In the genomic region with DNA sequence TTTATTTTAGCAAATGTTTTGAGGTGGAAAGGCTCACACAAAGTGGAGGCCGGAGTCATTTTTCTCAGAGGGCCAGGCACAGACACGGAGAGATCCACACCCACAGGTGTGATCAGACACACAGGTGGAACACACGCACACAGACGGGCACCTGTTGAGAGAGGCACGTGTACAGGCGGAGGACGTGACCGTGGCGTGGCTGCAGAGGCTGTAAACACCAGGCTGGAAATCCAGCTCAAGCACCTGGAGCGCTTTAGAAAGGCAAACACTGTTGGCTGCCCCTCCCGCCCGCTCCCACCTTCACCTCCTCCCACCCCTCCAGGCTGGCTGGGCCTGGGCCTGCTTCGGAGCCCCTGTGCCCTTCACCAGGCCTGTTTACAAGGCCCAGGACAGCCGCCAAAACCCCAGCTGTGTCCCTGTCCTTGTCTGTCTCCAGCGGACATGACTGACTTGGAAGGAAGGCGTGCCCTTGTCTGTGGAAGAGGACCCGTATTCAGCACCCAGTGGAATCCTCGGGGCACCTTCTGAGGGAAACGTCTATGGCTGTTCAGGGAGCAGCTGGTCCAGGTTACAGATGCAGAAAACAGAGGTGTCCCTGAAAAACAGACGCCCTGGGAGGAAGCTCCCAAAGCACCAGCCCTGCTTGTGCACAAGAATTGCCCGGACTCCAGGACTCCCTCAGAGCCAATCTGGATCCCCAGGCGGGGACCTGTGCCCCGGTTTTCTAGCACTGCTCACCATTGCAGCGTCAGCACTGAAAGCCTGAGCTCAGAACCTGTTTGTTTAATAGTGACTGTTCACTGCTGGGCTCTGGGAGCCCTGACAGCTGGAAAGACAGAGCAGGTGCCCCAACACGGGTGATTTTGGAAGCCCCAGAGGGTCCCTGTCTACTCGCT, we compare ENCODE assay signal across 1 cellular context.
TF ChIP-seq lines count a peak whose summit lies in the region.

No MANE protein-coding gene starts in this region.

TF ChIP-seq in HepG2, 621 proteins besides CTCF, POLR2A, EP300 and RAD21 (continued from another document and continues in another):
- TF ChIP-seq, protein P1, sequence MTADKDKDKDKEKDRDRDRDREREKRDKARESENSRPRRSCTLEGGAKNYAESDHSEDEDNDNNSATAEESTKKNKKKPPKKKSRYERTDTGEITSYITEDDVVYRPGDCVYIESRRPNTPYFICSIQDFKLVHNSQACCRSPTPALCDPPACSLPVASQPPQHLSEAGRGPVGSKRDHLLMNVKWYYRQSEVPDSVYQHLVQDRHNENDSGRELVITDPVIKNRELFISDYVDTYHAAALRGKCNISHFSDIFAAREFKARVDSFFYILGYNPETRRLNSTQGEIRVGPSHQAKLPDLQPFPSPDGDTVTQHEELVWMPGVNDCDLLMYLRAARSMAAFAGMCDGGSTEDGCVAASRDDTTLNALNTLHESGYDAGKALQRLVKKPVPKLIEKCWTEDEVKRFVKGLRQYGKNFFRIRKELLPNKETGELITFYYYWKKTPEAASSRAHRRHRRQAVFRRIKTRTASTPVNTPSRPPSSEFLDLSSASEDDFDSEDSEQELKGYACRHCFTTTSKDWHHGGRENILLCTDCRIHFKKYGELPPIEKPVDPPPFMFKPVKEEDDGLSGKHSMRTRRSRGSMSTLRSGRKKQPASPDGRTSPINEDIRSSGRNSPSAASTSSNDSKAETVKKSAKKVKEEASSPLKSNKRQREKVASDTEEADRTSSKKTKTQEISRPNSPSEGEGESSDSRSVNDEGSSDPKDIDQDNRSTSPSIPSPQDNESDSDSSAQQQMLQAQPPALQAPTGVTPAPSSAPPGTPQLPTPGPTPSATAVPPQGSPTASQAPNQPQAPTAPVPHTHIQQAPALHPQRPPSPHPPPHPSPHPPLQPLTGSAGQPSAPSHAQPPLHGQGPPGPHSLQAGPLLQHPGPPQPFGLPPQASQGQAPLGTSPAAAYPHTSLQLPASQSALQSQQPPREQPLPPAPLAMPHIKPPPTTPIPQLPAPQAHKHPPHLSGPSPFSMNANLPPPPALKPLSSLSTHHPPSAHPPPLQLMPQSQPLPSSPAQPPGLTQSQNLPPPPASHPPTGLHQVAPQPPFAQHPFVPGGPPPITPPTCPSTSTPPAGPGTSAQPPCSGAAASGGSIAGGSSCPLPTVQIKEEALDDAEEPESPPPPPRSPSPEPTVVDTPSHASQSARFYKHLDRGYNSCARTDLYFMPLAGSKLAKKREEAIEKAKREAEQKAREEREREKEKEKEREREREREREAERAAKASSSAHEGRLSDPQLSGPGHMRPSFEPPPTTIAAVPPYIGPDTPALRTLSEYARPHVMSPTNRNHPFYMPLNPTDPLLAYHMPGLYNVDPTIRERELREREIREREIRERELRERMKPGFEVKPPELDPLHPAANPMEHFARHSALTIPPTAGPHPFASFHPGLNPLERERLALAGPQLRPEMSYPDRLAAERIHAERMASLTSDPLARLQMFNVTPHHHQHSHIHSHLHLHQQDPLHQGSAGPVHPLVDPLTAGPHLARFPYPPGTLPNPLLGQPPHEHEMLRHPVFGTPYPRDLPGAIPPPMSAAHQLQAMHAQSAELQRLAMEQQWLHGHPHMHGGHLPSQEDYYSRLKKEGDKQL (CRISPR knock-in tag; IDR thresholded peaks at IDR 0.05; ENCODE audit: low read depth) = no peak
- TF ChIP-seq ZNF253 (CRISPR knock-in tag; IDR thresholded peaks at IDR 0.05; ENCODE audit: borderline replicate concordance) (0 out of 2 replicates have a peak, but pooled peaks have one; percentile 54), CREB1 (IDR thresholded peaks at IDR 0.05) (no peak), CREB1 (CRISPR knock-in tag; IDR thresholded peaks at IDR 0.05) (no peak), SNAPC2 (CRISPR knock-in tag; IDR thresholded peaks at IDR 0.05) (no peak; the same call in 1 of the 2 replicates), RORA (CRISPR knock-in tag; IDR thresholded peaks at IDR 0.05) (no peak), SATB2 (CRISPR knock-in tag; IDR thresholded peaks at IDR 0.05) (peak; percentile 66; the same call in 1 of the 2 replicates), NBN (conservative IDR thresholded peaks at IDR 0.05) (no peak), ZNF75D (CRISPR knock-in tag; IDR thresholded peaks at IDR 0.05; ENCODE audit: borderline replicate concordance) (no peak), ZNF577 (CRISPR knock-in tag; IDR thresholded peaks at IDR 0.05; ENCODE audit: borderline replicate concordance, low read depth) (no peak), DNMT1 (CRISPR knock-in tag; IDR thresholded peaks at IDR 0.05) (no peak), ZNF20 (CRISPR knock-in tag; IDR thresholded peaks at IDR 0.05) (no peak; the same call in 1 of the 2 replicates), RFX3 (CRISPR knock-in tag; IDR thresholded peaks at IDR 0.05) (no peak), CCAR2 (optimal IDR thresholded peaks at IDR 0.05; ENCODE audit: low read depth, low read length) (no peak), ZSCAN22 (CRISPR knock-in tag; IDR thresholded peaks at IDR 0.05) (no peak), NFIC (IDR thresholded peaks at IDR 0.05; ENCODE audit: low read length) (no peak), ZNF674 (CRISPR knock-in tag; IDR thresholded peaks at IDR 0.05; ENCODE audit: low read depth) (0 out of 2 replicates have a peak, but pooled peaks have one; percentile 62), NR2F2 (IDR thresholded peaks at IDR 0.05; ENCODE audit: borderline replicate concordance, low read depth) (no peak), SP2 (CRISPR knock-in tag; IDR thresholded peaks at IDR 0.05) (no peak; the same call in 1 of the 2 replicates), ZNF317 (CRISPR knock-in tag; IDR thresholded peaks at IDR 0.05) (no peak), ZNF501 (CRISPR knock-in tag; IDR thresholded peaks at IDR 0.05) (no peak; the same call in 1 of the 2 replicates), XRCC5 (optimal IDR thresholded peaks at IDR 0.05; ENCODE audit: low read length) (peak; percentile 8), MAF1 (CRISPR knock-in tag; IDR thresholded peaks at IDR 0.05; ENCODE audit: borderline replicate concordance) (no peak), THAP11 (CRISPR knock-in tag; IDR thresholded peaks at IDR 0.05) (no peak), HOXD1 (CRISPR knock-in tag; IDR thresholded peaks at IDR 0.05) (0 out of 2 replicates have a peak, but pooled peaks have one; percentile 16), ZFAT (CRISPR knock-in tag; conservative IDR thresholded peaks at IDR 0.05) (no peak)
- TF ChIP-seq, protein P2, sequence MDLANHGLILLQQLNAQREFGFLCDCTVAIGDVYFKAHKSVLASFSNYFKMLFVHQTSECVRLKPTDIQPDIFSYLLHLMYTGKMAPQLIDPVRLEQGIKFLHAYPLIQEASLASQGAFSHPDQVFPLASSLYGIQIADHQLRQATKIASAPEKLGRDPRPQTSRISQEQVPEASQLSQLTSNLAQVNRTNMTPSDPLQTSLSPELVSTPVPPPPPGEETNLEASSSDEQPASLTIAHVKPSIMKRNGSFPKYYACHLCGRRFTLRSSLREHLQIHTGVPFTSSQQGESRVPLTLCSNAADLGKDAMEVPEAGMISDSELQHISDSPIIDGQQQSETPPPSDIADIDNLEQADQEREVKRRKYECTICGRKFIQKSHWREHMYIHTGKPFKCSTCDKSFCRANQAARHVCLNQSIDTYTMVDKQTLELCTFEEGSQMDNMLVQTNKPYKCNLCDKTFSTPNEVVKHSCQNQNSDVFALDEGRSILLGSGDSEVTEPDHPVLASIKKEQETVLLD (CRISPR knock-in tag; IDR thresholded peaks at IDR 0.05; ENCODE audit: low read depth) = 0 out of 2 replicates have a peak, but pooled peaks have one; percentile 54
- TF ChIP-seq, protein P3, sequence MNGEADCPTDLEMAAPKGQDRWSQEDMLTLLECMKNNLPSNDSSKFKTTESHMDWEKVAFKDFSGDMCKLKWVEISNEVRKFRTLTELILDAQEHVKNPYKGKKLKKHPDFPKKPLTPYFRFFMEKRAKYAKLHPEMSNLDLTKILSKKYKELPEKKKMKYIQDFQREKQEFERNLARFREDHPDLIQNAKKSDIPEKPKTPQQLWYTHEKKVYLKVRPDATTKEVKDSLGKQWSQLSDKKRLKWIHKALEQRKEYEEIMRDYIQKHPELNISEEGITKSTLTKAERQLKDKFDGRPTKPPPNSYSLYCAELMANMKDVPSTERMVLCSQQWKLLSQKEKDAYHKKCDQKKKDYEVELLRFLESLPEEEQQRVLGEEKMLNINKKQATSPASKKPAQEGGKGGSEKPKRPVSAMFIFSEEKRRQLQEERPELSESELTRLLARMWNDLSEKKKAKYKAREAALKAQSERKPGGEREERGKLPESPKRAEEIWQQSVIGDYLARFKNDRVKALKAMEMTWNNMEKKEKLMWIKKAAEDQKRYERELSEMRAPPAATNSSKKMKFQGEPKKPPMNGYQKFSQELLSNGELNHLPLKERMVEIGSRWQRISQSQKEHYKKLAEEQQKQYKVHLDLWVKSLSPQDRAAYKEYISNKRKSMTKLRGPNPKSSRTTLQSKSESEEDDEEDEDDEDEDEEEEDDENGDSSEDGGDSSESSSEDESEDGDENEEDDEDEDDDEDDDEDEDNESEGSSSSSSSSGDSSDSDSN (CRISPR knock-in tag; IDR thresholded peaks at IDR 0.05) = peak; percentile 58
- TF ChIP-seq, protein P4, sequence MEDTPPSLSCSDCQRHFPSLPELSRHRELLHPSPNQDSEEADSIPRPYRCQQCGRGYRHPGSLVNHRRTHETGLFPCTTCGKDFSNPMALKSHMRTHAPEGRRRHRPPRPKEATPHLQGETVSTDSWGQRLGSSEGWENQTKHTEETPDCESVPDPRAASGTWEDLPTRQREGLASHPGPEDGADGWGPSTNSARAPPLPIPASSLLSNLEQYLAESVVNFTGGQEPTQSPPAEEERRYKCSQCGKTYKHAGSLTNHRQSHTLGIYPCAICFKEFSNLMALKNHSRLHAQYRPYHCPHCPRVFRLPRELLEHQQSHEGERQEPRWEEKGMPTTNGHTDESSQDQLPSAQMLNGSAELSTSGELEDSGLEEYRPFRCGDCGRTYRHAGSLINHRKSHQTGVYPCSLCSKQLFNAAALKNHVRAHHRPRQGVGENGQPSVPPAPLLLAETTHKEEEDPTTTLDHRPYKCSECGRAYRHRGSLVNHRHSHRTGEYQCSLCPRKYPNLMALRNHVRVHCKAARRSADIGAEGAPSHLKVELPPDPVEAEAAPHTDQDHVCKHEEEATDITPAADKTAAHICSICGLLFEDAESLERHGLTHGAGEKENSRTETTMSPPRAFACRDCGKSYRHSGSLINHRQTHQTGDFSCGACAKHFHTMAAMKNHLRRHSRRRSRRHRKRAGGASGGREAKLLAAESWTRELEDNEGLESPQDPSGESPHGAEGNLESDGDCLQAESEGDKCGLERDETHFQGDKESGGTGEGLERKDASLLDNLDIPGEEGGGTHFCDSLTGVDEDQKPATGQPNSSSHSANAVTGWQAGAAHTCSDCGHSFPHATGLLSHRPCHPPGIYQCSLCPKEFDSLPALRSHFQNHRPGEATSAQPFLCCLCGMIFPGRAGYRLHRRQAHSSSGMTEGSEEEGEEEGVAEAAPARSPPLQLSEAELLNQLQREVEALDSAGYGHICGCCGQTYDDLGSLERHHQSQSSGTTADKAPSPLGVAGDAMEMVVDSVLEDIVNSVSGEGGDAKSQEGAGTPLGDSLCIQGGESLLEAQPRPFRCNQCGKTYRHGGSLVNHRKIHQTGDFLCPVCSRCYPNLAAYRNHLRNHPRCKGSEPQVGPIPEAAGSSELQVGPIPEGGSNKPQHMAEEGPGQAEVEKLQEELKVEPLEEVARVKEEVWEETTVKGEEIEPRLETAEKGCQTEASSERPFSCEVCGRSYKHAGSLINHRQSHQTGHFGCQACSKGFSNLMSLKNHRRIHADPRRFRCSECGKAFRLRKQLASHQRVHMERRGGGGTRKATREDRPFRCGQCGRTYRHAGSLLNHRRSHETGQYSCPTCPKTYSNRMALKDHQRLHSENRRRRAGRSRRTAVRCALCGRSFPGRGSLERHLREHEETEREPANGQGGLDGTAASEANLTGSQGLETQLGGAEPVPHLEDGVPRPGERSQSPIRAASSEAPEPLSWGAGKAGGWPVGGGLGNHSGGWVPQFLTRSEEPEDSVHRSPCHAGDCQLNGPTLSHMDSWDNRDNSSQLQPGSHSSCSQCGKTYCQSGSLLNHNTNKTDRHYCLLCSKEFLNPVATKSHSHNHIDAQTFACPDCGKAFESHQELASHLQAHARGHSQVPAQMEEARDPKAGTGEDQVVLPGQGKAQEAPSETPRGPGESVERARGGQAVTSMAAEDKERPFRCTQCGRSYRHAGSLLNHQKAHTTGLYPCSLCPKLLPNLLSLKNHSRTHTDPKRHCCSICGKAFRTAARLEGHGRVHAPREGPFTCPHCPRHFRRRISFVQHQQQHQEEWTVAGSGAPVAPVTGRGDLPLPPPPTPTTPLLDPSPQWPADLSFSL (CRISPR knock-in tag; IDR thresholded peaks at IDR 0.05) = no peak
- TF ChIP-seq, protein P5, sequence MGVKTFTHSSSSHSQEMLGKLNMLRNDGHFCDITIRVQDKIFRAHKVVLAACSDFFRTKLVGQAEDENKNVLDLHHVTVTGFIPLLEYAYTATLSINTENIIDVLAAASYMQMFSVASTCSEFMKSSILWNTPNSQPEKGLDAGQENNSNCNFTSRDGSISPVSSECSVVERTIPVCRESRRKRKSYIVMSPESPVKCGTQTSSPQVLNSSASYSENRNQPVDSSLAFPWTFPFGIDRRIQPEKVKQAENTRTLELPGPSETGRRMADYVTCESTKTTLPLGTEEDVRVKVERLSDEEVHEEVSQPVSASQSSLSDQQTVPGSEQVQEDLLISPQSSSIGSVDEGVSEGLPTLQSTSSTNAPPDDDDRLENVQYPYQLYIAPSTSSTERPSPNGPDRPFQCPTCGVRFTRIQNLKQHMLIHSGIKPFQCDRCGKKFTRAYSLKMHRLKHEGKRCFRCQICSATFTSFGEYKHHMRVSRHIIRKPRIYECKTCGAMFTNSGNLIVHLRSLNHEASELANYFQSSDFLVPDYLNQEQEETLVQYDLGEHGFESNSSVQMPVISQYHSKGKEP (CRISPR knock-in tag; IDR thresholded peaks at IDR 0.05) = peak; percentile 19; the same call in 1 of the 2 replicates
- TF ChIP-seq, protein P6, sequence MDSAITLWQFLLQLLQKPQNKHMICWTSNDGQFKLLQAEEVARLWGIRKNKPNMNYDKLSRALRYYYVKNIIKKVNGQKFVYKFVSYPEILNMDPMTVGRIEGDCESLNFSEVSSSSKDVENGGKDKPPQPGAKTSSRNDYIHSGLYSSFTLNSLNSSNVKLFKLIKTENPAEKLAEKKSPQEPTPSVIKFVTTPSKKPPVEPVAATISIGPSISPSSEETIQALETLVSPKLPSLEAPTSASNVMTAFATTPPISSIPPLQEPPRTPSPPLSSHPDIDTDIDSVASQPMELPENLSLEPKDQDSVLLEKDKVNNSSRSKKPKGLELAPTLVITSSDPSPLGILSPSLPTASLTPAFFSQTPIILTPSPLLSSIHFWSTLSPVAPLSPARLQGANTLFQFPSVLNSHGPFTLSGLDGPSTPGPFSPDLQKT (CRISPR knock-in tag; IDR thresholded peaks at IDR 0.05; ENCODE audit: borderline replicate concordance) = 0 out of 2 replicates have a peak, but pooled peaks have one; percentile 38
- TF ChIP-seq, protein P7, sequence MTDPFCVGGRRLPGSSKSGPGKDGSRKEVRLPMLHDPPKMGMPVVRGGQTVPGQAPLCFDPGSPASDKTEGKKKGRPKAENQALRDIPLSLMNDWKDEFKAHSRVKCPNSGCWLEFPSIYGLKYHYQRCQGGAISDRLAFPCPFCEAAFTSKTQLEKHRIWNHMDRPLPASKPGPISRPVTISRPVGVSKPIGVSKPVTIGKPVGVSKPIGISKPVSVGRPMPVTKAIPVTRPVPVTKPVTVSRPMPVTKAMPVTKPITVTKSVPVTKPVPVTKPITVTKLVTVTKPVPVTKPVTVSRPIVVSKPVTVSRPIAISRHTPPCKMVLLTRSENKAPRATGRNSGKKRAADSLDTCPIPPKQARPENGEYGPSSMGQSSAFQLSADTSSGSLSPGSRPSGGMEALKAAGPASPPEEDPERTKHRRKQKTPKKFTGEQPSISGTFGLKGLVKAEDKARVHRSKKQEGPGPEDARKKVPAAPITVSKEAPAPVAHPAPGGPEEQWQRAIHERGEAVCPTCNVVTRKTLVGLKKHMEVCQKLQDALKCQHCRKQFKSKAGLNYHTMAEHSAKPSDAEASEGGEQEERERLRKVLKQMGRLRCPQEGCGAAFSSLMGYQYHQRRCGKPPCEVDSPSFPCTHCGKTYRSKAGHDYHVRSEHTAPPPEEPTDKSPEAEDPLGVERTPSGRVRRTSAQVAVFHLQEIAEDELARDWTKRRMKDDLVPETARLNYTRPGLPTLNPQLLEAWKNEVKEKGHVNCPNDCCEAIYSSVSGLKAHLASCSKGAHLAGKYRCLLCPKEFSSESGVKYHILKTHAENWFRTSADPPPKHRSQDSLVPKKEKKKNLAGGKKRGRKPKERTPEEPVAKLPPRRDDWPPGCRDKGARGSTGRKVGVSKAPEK (CRISPR knock-in tag; IDR thresholded peaks at IDR 0.05; ENCODE audit: borderline replicate concordance) = peak; percentile 94
